19 cellular contexts compared by ENCODE assay signal in genomic region chr19:5579697-5580096, GRCh38. TPM values are rescaled to one million over a fixed set of nuclear protein-coding genes. Genes with fewer than 3 reads are reported as not detected.
"Had no signal": no experiment of that assay in that cellular context is flagged by ENCODE, and none has a peak within 500 bp of the region (broad histone marks: within the 10 kb centered on the region; RNA-seq: fewer than 3 reads in every experiment).

No MANE protein-coding gene starts in this region.

- DNase-seq: activated CD4-positive, alpha-beta T cell treated with anti-CD3 and anti-CD28 coated beads, Interleukin-2, amount 50 U/mL, for 1 hour; activated CD4-positive, CD25-positive, alpha-beta regulatory T cell treated with anti-CD3 and anti-CD28 coated beads, Interleukin-2, amount 50 U/mL, for 72 hours; activated CD8-positive, alpha-beta memory T cell treated with anti-CD3 and anti-CD28 coated beads, Interleukin-2, amount 50 U/mL, for 48 hours; activated effector memory CD4-positive, alpha-beta T cell treated with Interleukin-2 at 50 U/mL for 16 hours; activated naive CD4-positive, alpha-beta T cell treated with anti-CD3 and anti-CD28 coated beads, Interleukin-2, amount 10 ng/mL, durations not matched to agents 7 days and 5 days; activated naive CD8-positive, alpha-beta T cell treated with anti-CD3 and anti-CD28 coated beads, Interleukin-2, amount 50 U/mL, for 24 hours; activated T-cell treated with anti-CD3 and anti-CD28 coated beads, Interleukin-2, amount 50 U/mL, for 48 hours; aorta; cerebellar nuclear complex; effector memory CD4-positive, alpha-beta T cell; mesendoderm; natural killer cell; occipital lobe; stimulated activated CD4-positive, alpha-beta T cell treated with anti-CD3 and anti-CD28 coated beads, Interleukin-2, amount 100 ng/mL, for 24 hours; stimulated activated naive CD8-positive, alpha-beta T cell treated with anti-CD3 and anti-CD28 coated beads, Interleukin-15, Interleukin-2, amounts not matched to agents 100 U/mL and 50 U/mL, for 24 hours; substantia nigra; tibial artery had no signal

- H3K9me3 Mint-ChIP-seq: activated naive CD4-positive, alpha-beta T cell treated with anti-CD3 and anti-CD28 coated beads, Interleukin-2, amount 10 ng/mL, durations not matched to agents 7 days and 5 days; activated naive CD8-positive, alpha-beta T cell treated with anti-CD3 and anti-CD28 coated beads, Interleukin-2, amount 50 U/mL, for 24 hours; natural killer cell had no signal

- H3K4me1 ChIP-seq: breast epithelium had no signal

- ATAC-seq: activated naive CD8-positive, alpha-beta T cell treated with anti-CD3 and anti-CD28 coated beads, Interleukin-2, amount 50 U/mL, for 24 hours; natural killer cell; stimulated activated naive CD8-positive, alpha-beta T cell treated with anti-CD3 and anti-CD28 coated beads, Interleukin-15, Interleukin-2, amounts not matched to agents 100 U/mL and 50 U/mL, for 24 hours had no signal

- H3K27me3 Mint-ChIP-seq: activated naive CD4-positive, alpha-beta T cell treated with anti-CD3 and anti-CD28 coated beads, Interleukin-2, amount 10 ng/mL, durations not matched to agents 7 days and 5 days; activated naive CD8-positive, alpha-beta T cell treated with anti-CD3 and anti-CD28 coated beads, Interleukin-2, amount 50 U/mL, for 24 hours had no signal

- H3K27ac ChIP-seq: breast epithelium, tibial artery had no signal

- H3K36me3 ChIP-seq: breast epithelium had no signal

- H3K27me3 ChIP-seq: breast epithelium, tibial artery had no signal

- H3K27ac Mint-ChIP-seq: activated naive CD4-positive, alpha-beta T cell treated with anti-CD3 and anti-CD28 coated beads, Interleukin-2, amount 10 ng/mL, durations not matched to agents 7 days and 5 days; activated naive CD8-positive, alpha-beta T cell treated with anti-CD3 and anti-CD28 coated beads, Interleukin-2, amount 50 U/mL, for 24 hours; natural killer cell had no signal

- H3K36me3 Mint-ChIP-seq: activated naive CD4-positive, alpha-beta T cell treated with anti-CD3 and anti-CD28 coated beads, Interleukin-2, amount 10 ng/mL, durations not matched to agents 7 days and 5 days; natural killer cell had no signal

- H3K4me3 ChIP-seq: breast epithelium, tibial artery had no signal

- H3K9me3 ChIP-seq: breast epithelium, tibial artery had no signal

- H3K4me3 Mint-ChIP-seq: activated naive CD4-positive, alpha-beta T cell treated with anti-CD3 and anti-CD28 coated beads, Interleukin-2, amount 10 ng/mL, durations not matched to agents 7 days and 5 days; activated naive CD8-positive, alpha-beta T cell treated with anti-CD3 and anti-CD28 coated beads, Interleukin-2, amount 50 U/mL, for 24 hours; natural killer cell had no signal

RNA-seq across cellular contexts. Expression of gene TINCR, which starts 11.9 kb away (rescaled TPM):
- total RNA-seq: fibroblast of villous mesenchyme had no signal
